Comparison of ENCODE assay signal across 25 cellular contexts in genomic region chr6:4420160-4420865, GRCh38.
"Had no signal": no experiment of that assay in that cellular context is flagged by ENCODE, and none has a peak within 500 bp of the region (broad histone marks: within the 10 kb centered on the region; RNA-seq: fewer than 3 reads in every experiment).

No MANE protein-coding gene starts in this region.

- H3K4me2 ChIP-seq: hepatocyte had no signal

- H3K9me3 ChIP-seq: adrenal gland, colonic mucosa, testis had no signal

- ATAC-seq: activated CD4-positive, alpha-beta T cell treated with anti-CD3 and anti-CD28 coated beads for 36 hours; activated naive CD4-positive, alpha-beta T cell treated with anti-CD3 and anti-CD28 coated beads, Interleukin-2, amount 50 U/mL, for 72 hours; activated T-cell treated with anti-CD3 and anti-CD28 coated beads, Interleukin-2, amount 50 U/mL, for 72 hours; gastroesophageal sphincter; naive thymus-derived CD4-positive, alpha-beta T cell; stimulated activated naive CD8-positive, alpha-beta T cell treated with anti-CD3 and anti-CD28 coated beads, Interleukin-15, Interleukin-2, amounts not matched to agents 100 U/mL and 50 U/mL, for 24 hours had no signal

- H3K4me3 Mint-ChIP-seq: activated CD4-positive, alpha-beta T cell treated with anti-CD3 and anti-CD28 coated beads for 36 hours; activated T-cell treated with anti-CD3 and anti-CD28 coated beads, Interleukin-2, amount 50 U/mL, for 72 hours; brain; naive thymus-derived CD4-positive, alpha-beta T cell had no signal

- H3K27me3 ChIP-seq: adrenal gland, cardiac muscle cell, colonic mucosa, gastroesophageal sphincter, hepatocyte, right atrium auricular region, spleen, testis had no signal

- H3K36me3 ChIP-seq: adrenal gland, cardiac muscle cell, colonic mucosa, gastroesophageal sphincter, left ventricle myocardium inferior, right atrium auricular region, spleen had no signal

- H3K36me3 Mint-ChIP-seq: activated naive CD4-positive, alpha-beta T cell treated with anti-CD3 and anti-CD28 coated beads, Interleukin-2, amount 50 U/mL, for 72 hours; brain; naive thymus-derived CD4-positive, alpha-beta T cell had no signal

- H3K27ac ChIP-seq: adrenal gland, cardiac muscle cell, colonic mucosa, gastroesophageal sphincter, hepatocyte, left ventricle myocardium inferior, right atrium auricular region, spleen, testis had no signal

- H3K27ac Mint-ChIP-seq: activated CD4-positive, alpha-beta T cell treated with anti-CD3 and anti-CD28 coated beads for 36 hours; activated naive CD4-positive, alpha-beta T cell treated with anti-CD3 and anti-CD28 coated beads, Interleukin-2, amount 50 U/mL, for 72 hours; activated T-cell treated with anti-CD3 and anti-CD28 coated beads, Interleukin-2, amount 50 U/mL, for 72 hours; brain; naive thymus-derived CD4-positive, alpha-beta T cell had no signal

- H3K4me1 Mint-ChIP-seq: activated CD4-positive, alpha-beta T cell treated with anti-CD3 and anti-CD28 coated beads for 36 hours; brain; naive thymus-derived CD4-positive, alpha-beta T cell had no signal

- H3K4me3 ChIP-seq: adrenal gland, cardiac muscle cell, colonic mucosa, gastroesophageal sphincter, hepatocyte, left ventricle myocardium inferior, lung, right atrium auricular region, spleen, testis had no signal

- H2AFZ ChIP-seq: hepatocyte had no signal

- H3K9me3 Mint-ChIP-seq: activated naive CD4-positive, alpha-beta T cell treated with anti-CD3 and anti-CD28 coated beads, Interleukin-2, amount 50 U/mL, for 72 hours had no signal

- DNase-seq: activated CD4-positive, alpha-beta T cell treated with anti-CD3 and anti-CD28 coated beads for 36 hours; activated CD4-positive, alpha-beta T cell treated with anti-CD3 and anti-CD28 coated beads, Interleukin-2, amount 50 U/mL, for 4 hours; activated CD4-positive, CD25-positive, alpha-beta regulatory T cell; activated naive CD4-positive, alpha-beta T cell; activated T-cell treated with anti-CD3 and anti-CD28 coated beads for 4 hours; activated T-cell treated with anti-CD3 and anti-CD28 coated beads, Interleukin-2, amount 50 U/mL, for 72 hours; adrenal gland; aorta; cerebellar nuclear complex; colonic mucosa; effector CD8-positive, alpha-beta T cell; islet precursor cell; left ventricle myocardium inferior; naive thymus-derived CD4-positive, alpha-beta T cell; spleen; stimulated activated naive CD8-positive, alpha-beta T cell treated with anti-CD3 and anti-CD28 coated beads, Interleukin-15, Interleukin-2, amounts not matched to agents 100 U/mL and 50 U/mL, for 24 hours; testis; trophoblast cell had no signal

- H3K4me1 ChIP-seq: adrenal gland, colonic mucosa, gastroesophageal sphincter, left ventricle myocardium inferior, right atrium auricular region, spleen, testis had no signal

- H3K79me2 ChIP-seq: hepatocyte had no signal
